23 cellular contexts compared by ENCODE assay signal in genomic region chr22:39120983-39121382, GRCh38. TPM values are rescaled to one million over a fixed set of nuclear protein-coding genes. Genes with fewer than 3 reads are reported as not detected.
"Had no signal": no experiment of that assay in that cellular context is flagged by ENCODE, and none has a peak within 500 bp of the region (broad histone marks: within the 10 kb centered on the region; RNA-seq: fewer than 3 reads in every experiment).

No MANE protein-coding gene starts in this region.

- H3K4me3 Mint-ChIP-seq: naive thymus-derived CD8-positive, alpha-beta T cell; neural progenitor cell had no signal

- H3K36me3 Mint-ChIP-seq: naive thymus-derived CD8-positive, alpha-beta T cell; neural progenitor cell had no signal

- H3K27ac Mint-ChIP-seq: neural progenitor cell, progenitor cell of endocrine pancreas had no signal

- H3K9me3 Mint-ChIP-seq: naive thymus-derived CD8-positive, alpha-beta T cell; neural progenitor cell had no signal

- DNase-seq: cortex of kidney; dorsolateral prefrontal cortex; effector CD8-positive, alpha-beta T cell; gastrocnemius medialis; heart right ventricle; hypothalamus; islet precursor cell; mammary epithelial cell; mucosa of descending colon; naive thymus-derived CD8-positive, alpha-beta T cell; nucleus accumbens; pancreas; right cardiac atrium; small intestine; stimulated activated CD4-positive, alpha-beta T cell treated with anti-CD3 and anti-CD28 coated beads, Interleukin-12 subunit alpha, Interleukin-12 subunit beta, amount 100 ng/mL, for 4 hours; stimulated activated naive CD4-positive, alpha-beta T cell treated with Interleukin-2 at 50 U/mL for 16 hours; trophoblast cell had no signal

- H3K27me3 Mint-ChIP-seq: naive thymus-derived CD8-positive, alpha-beta T cell; progenitor cell of endocrine pancreas had no signal

- ATAC-seq: esophagus mucosa; gastrocnemius medialis; heart right ventricle; left lobe of liver; mucosa of descending colon; naive thymus-derived CD8-positive, alpha-beta T cell; pancreas; right cardiac atrium had no signal

RNA-seq across cellular contexts. Expression of gene APOBEC3H, which starts 23.9 kb away (rescaled TPM):
- total RNA-seq: esophagus mucosa, gastrocnemius medialis, left lobe of liver, lower leg skin, progenitor cell of endocrine pancreas, urinary bladder had no signal
